ENCODE assay signal across 1 cellular context in the genomic region with DNA sequence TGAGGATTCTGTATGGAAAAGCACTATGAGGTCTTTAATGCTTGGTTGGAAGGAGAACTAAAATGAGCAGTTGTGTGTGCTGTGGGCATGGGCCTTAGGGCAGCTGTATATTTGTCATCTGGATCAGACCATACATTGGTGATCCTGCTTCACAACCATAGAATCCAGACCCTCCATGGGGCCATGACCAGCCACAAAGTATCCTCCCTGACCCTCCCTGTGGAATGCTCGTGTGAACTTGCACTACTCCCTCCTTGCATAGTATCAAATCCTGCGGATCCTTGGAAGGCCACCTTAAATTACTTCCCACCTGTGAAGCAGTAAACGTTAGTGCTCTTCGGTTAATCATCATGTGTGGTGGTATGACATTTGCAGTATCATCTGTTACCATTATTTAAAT.
TF ChIP-seq lines count a peak whose summit lies in the region.

No MANE protein-coding gene starts in this region.

TF ChIP-seq in WTC11, 78 proteins besides CTCF, POLR2A, EP300 and RAD21 (continued from another document):
- TF ChIP-seq ZNF232 (CRISPR knock-in tag; IDR thresholded peaks at IDR 0.05), result no peak
